Comparison of ENCODE assay signal across 2 cellular contexts in genomic region chr6:43141644-43142043, GRCh38.
A peak's percentile ranks its signal among the peaks of the same experiment; 100 is the strongest.
TF ChIP-seq lines count a peak whose summit lies in the region.

No MANE protein-coding gene starts in this region.

TF ChIP-seq in HepG2, 621 proteins besides CTCF, POLR2A, EP300 and RAD21:
- TF ChIP-seq AGO2 (optimal IDR thresholded peaks at IDR 0.05; ENCODE audit: low read depth, low read length) (peak; percentile 47), NFRKB (IDR thresholded peaks at IDR 0.05) (no peak)
- TF ChIP-seq, protein P1, sequence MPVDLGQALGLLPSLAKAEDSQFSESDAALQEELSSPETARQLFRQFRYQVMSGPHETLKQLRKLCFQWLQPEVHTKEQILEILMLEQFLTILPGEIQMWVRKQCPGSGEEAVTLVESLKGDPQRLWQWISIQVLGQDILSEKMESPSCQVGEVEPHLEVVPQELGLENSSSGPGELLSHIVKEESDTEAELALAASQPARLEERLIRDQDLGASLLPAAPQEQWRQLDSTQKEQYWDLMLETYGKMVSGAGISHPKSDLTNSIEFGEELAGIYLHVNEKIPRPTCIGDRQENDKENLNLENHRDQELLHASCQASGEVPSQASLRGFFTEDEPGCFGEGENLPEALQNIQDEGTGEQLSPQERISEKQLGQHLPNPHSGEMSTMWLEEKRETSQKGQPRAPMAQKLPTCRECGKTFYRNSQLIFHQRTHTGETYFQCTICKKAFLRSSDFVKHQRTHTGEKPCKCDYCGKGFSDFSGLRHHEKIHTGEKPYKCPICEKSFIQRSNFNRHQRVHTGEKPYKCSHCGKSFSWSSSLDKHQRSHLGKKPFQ (CRISPR knock-in tag; IDR thresholded peaks at IDR 0.05; ENCODE audit: insufficient replicate concordance): no peak

TF ChIP-seq in endothelial cell of umbilical vein, 7 proteins besides CTCF, POLR2A, EP300 and RAD21:
- TF ChIP-seq, protein P2, sequence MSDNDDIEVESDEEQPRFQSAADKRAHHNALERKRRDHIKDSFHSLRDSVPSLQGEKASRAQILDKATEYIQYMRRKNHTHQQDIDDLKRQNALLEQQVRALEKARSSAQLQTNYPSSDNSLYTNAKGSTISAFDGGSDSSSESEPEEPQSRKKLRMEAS (IDR thresholded peaks at IDR 0.05; ENCODE audit: insufficient read depth, insufficient read length): no peak
- TF ChIP-seq JUN (IDR thresholded peaks at IDR 0.05; ENCODE audit: borderline replicate concordance, insufficient read depth, insufficient read length, low read depth) (no peak), EZH2 (IDR thresholded peaks at IDR 0.05; ENCODE audit: borderline replicate concordance, low read depth, low read length, severe bottlenecking) (no peak), GATA2 (IDR thresholded peaks at IDR 0.05; ENCODE audit: insufficient read depth, insufficient read length, low read depth, low read length) (no peak), FOS (IDR thresholded peaks at IDR 0.05; ENCODE audit: borderline replicate concordance, insufficient read depth, low read length) (no peak), POLR2AphosphoS5 (IDR thresholded peaks at IDR 0.05; ENCODE audit: insufficient read depth, low read depth, low read length) (no peak), MYC (IDR thresholded peaks at IDR 0.05; ENCODE audit: low read depth, low read length) (no peak)
